ENCODE assay signal across 20 cellular contexts in the genomic region with DNA sequence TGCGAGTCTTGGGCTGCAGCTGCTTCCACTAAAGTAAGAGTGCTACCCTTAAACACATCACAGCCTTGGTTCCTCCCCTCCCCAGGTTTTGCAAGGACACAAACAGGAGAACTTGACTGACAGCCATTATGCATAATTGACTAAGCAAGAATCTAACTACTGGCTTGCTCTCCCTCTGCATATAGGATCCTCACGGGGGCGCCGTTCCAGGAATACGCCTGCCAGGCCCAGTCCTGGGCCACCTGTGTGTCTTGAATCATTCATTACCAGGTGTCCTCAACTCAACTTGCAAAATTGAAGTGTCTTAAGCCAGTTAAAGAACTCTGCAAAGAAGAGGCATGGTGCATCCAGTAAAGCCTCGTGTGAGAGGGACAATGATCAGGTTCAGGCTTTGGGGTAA.
A peak's percentile ranks its signal among the peaks of the same experiment; 100 is the strongest.
DNase-seq lines count a peak whose midpoint lies in the region; ATAC-seq, FAIRE-seq and TF ChIP-seq lines count a peak whose summit lies in the region.
"Had no signal": no experiment of that assay in that cellular context is flagged by ENCODE, and none has a peak within 500 bp of the region (broad histone marks: within the 10 kb centered on the region; RNA-seq: fewer than 3 reads in every experiment).

No MANE protein-coding gene starts in this region.

- no peak for TF ChIP-seq POLR2A in H1 (IDR thresholded peaks at IDR 0.05; ENCODE audit: control extremely low read depth in 1 of 2, low read depth in 2 of 2, low read length in 2 of 2)

- H3K14ac ChIP-seq in H1 (ENCODE audit: insufficient read length) = no peak overlapping the region

- no peak overlapping the region for H3K56ac ChIP-seq in H1 (replicated peaks; ENCODE audit: insufficient read length, low read depth, low read length)

- no peaks in the 10 kb centered on the region for H3K23me2 ChIP-seq in H1 (ENCODE audit: low read depth, low read length)

- no peak overlapping the region for H2BK15ac ChIP-seq in H1 (ENCODE audit: low read length)

- H3K4me2 ChIP-seq in GM23338 (no peak overlapping the region), OCI-LY3 (ENCODE audit: low read length) (no peak overlapping the region), H1 (ENCODE audit: insufficient read depth in 1 of 2, low read depth in 2 of 2, low read length in 2 of 2) (no peak overlapping the region), neural progenitor cell (no peak overlapping the region)

- H4K91ac ChIP-seq in H1 (replicated peaks; ENCODE audit: insufficient read length, low read length) = no peak overlapping the region

- no peak overlapping the region for H4K8ac ChIP-seq in H1 (ENCODE audit: extremely low read depth, insufficient read depth, low read length)

- no peak overlapping the region for H4K5ac ChIP-seq in H1 (ENCODE audit: insufficient read length, low read depth, low read length)

- ATAC-seq in GM23338 = peak; percentile 50; the same call in 2 of the 3 replicates
- ATAC-seq: GM12878 had no signal

- H2BK5ac ChIP-seq in H1 (ENCODE audit: low read depth, low read length) = no peak overlapping the region

- no peak overlapping the region for H2BK12ac ChIP-seq in H1 (ENCODE audit: low read depth, low read length)

- peak in 1 of 2 experiments; percentile 38; a peak in 2 of 4 replicates for TF ChIP-seq RAD21 in H1 (IDR thresholded peaks at IDR 0.05 in 1 of 2, conservative IDR thresholded peaks at IDR 0.05 in 1 of 2; ENCODE audit: low read depth in 2 of 2, low read length in 2 of 2)

- no peak overlapping the region for H2BK20ac ChIP-seq in H1 (ENCODE audit: low read length)

- FAIRE-seq in H1 (lab: Jason Lieb, UNC) = peak; percentile 36
- FAIRE-seq: GM12878 had no signal

- no peaks in the 10 kb centered on the region for H3K9me3 Mint-ChIP-seq in GM23338
- H3K9me3 Mint-ChIP-seq in neural progenitor cell = no peaks in the 10 kb centered on the region

- H3K27ac Mint-ChIP-seq in GM23338 (no peak overlapping the region), neural progenitor cell (no peak overlapping the region)
- H3K27ac Mint-ChIP-seq: CD4-positive, CD25-positive, alpha-beta regulatory T cell had no signal

- no peaks in the 10 kb centered on the region for H3K79me2 ChIP-seq in GM23338 (replicated peaks; ENCODE audit: insufficient read depth)
- no peaks in the 10 kb centered on the region for H3K79me2 ChIP-seq in OCI-LY3 (ENCODE audit: low read length)
- no peaks in the 10 kb centered on the region for H3K79me2 ChIP-seq in H1 (ENCODE audit: control insufficient read depth in 1 of 2, insufficient read depth in 2 of 2, low read length in 2 of 2)
- no peaks in the 10 kb centered on the region for H3K79me2 ChIP-seq in neural progenitor cell (ENCODE audit: low read depth)

- peaks cover 5% of the 10 kb centered on the region; the same call in 1 of the 3 replicates for H3K4me1 Mint-ChIP-seq in GM23338
- no peaks in the 10 kb centered on the region for H3K4me1 Mint-ChIP-seq in neural progenitor cell
- H3K4me1 Mint-ChIP-seq: CD4-positive, CD25-positive, alpha-beta regulatory T cell had no signal

- peak; percentile 45 for DNase-seq in GM23338 (ENCODE audit: low spot score)
- DNase-seq in H1 (ENCODE audit: low read depth in 1 of 2, low spot score in 2 of 2) = no peak
- DNase-seq in neural progenitor cell (ENCODE audit: low spot score) = no peak
- no peak for DNase-seq in DMS79 treated with DMSO at 0.1 percent for 48 hours (lab: John Stamatoyannopoulos, UW)
- DNase-seq in RWPE1 (ENCODE audit: low spot score) = no peak
- DNase-seq in NCI-H69 (lab: John Stamatoyannopoulos, UW) = no peak
- DNase-seq: BE2C; CD4-positive, CD25-positive, alpha-beta regulatory T cell; MG63; NCI-H1048; NCI-H1417 treated with DMSO at 0.1 percent for 48 hours; NCI-H187; NCI-H510A; NCI-H774; NK-92 treated with Interleukin-12 subunit alpha and Interleukin-12 subunit beta, amount 100 ng/mL, for 24 hours; SHP77; SW 1271 had no signal

- H2AK5ac ChIP-seq in H1 (ENCODE audit: low read depth, low read length) = no peak overlapping the region

- H3K9me2 ChIP-seq in GM23338 (ENCODE audit: insufficient read depth) = peaks cover 9% of the 10 kb centered on the region; the same call in 1 of the 2 replicates

- no peak overlapping the region for H3K4me3 Mint-ChIP-seq in GM23338
- H3K4me3 Mint-ChIP-seq in neural progenitor cell = no peak overlapping the region
- H3K4me3 Mint-ChIP-seq: CD4-positive, CD25-positive, alpha-beta regulatory T cell had no signal

- no peaks in the 10 kb centered on the region for H4K20me1 ChIP-seq in GM23338 (replicated peaks; ENCODE audit: insufficient read depth)
- H4K20me1 ChIP-seq in OCI-LY3 (ENCODE audit: insufficient read depth, low read length) = no peaks in the 10 kb centered on the region
- no peaks in the 10 kb centered on the region for H4K20me1 ChIP-seq in H1 (replicated peaks in 1 of 2; ENCODE audit: control insufficient read depth in 1 of 2, insufficient read depth in 2 of 2, low read length in 2 of 2)
- no peaks in the 10 kb centered on the region for H4K20me1 ChIP-seq in neural progenitor cell (ENCODE audit: low read depth)

- TF ChIP-seq CTCF in GM23338 (conservative IDR thresholded peaks at IDR 0.05; ENCODE audit: low read depth in 2 of 2) (peak; percentile 54 to 64), OCI-LY3 (IDR thresholded peaks at IDR 0.05; ENCODE audit: low read depth, low read length) (0 out of 2 replicates have a peak, but pooled peaks have one; percentile 5), H1 (IDR thresholded peaks at IDR 0.05; ENCODE audit: control extremely low read depth in 1 of 3, insufficient read depth in 1 of 3, low read depth in 1 of 3, low read length in 3 of 3) (peak; percentile 27 to 55 (median 42); a peak in 3 of 4 replicates), neural progenitor cell (IDR thresholded peaks at IDR 0.05) (peak; percentile 21), RWPE1 (conservative IDR thresholded peaks at IDR 0.05; ENCODE audit: low read depth) (no peak)

- H3K36me3 ChIP-seq in GM23338 (ENCODE audit: insufficient read depth) = no peaks in the 10 kb centered on the region
- H3K36me3 ChIP-seq in OCI-LY3 (replicated peaks; ENCODE audit: low read depth, low read length) = no peaks in the 10 kb centered on the region
- no peaks in the 10 kb centered on the region for H3K36me3 ChIP-seq in H1 (ENCODE audit: control insufficient read depth in 2 of 4, insufficient read depth in 4 of 4, low read length in 3 of 4)
- H3K36me3 ChIP-seq in neural progenitor cell = no peaks in the 10 kb centered on the region
- H3K36me3 ChIP-seq: BE2C, MG63 had no signal

- H3K4me3 ChIP-seq in GM23338 (no peak overlapping the region), OCI-LY3 (ENCODE audit: low read length) (no peak overlapping the region), H1 (ENCODE audit: extremely low read depth in 1 of 4, insufficient read depth in 2 of 4, low read depth in 3 of 4, low read length in 4 of 4) (no peak overlapping the region), neural progenitor cell (no peak overlapping the region)
- H3K4me3 ChIP-seq: GM12878, MG63, SK-N-MC had no signal

- no peak overlapping the region for H3K23ac ChIP-seq in H1 (ENCODE audit: insufficient read length)

- H3K27me3 ChIP-seq in GM23338 (ENCODE audit: insufficient read depth) = no peaks in the 10 kb centered on the region
- H3K27me3 ChIP-seq in OCI-LY3 (ENCODE audit: low read depth, low read length) = no peaks in the 10 kb centered on the region
- no peaks in the 10 kb centered on the region for H3K27me3 ChIP-seq in H1 (replicated peaks in 1 of 4; ENCODE audit: control insufficient read depth in 3 of 4, extremely low read depth in 1 of 4, insufficient read depth in 3 of 4, low read length in 3 of 4)
- no peaks in the 10 kb centered on the region for H3K27me3 ChIP-seq in neural progenitor cell
- H3K27me3 ChIP-seq: BE2C, MG63 had no signal

- POLR2A ChIA-PET in H1 (lab: Charles Lee; ENCODE audit: partially characterized antibody) (no interaction called here), RWPE1 (lab: Yijun Ruan, JAX; ENCODE audit: low non-redundant PET) (no interaction called here)

- H2AFZ ChIP-seq in GM23338 (no peak overlapping the region), OCI-LY3 (ENCODE audit: low read depth, low read length) (no peak overlapping the region), H1 (ENCODE audit: low read length) (peak overlapping the region; percentile 20; the same call in 1 of the 2 replicates), neural progenitor cell (replicated peaks) (no peak overlapping the region)

- TF ChIP-seq EP300 in H1 (IDR thresholded peaks at IDR 0.05; ENCODE audit: borderline replicate concordance in 1 of 2, low read depth in 2 of 2, low read length in 2 of 2) = no peak

- H3K36me3 Mint-ChIP-seq in GM23338 (ENCODE audit: low read depth) (no peaks in the 10 kb centered on the region), neural progenitor cell (no peaks in the 10 kb centered on the region)
- H3K36me3 Mint-ChIP-seq: CD4-positive, CD25-positive, alpha-beta regulatory T cell had no signal

- no peaks in the 10 kb centered on the region for H3F3A ChIP-seq in GM23338 (replicated peaks; ENCODE audit: low read depth)
- no peaks in the 10 kb centered on the region for H3F3A ChIP-seq in neural progenitor cell (ENCODE audit: low read depth)

- H3K9ac ChIP-seq in OCI-LY3 (ENCODE audit: low read length) = no peak overlapping the region
- H3K9ac ChIP-seq in H1 (replicated peaks in 1 of 4; ENCODE audit: extremely low read depth in 1 of 4, low read depth in 3 of 4, low read length in 3 of 4) = no peak overlapping the region
- H3K9ac ChIP-seq in neural progenitor cell = no peak overlapping the region

- no peak overlapping the region for H3K27ac ChIP-seq in GM23338 (ENCODE audit: low read depth)
- no peak overlapping the region for H3K27ac ChIP-seq in OCI-LY3 (ENCODE audit: low read length)
- H3K27ac ChIP-seq in H1 (ENCODE audit: low read depth, low read length) = no peak overlapping the region
- no peak overlapping the region for H3K27ac ChIP-seq in neural progenitor cell
- no peak overlapping the region for H3K27ac ChIP-seq in RWPE1
- H3K27ac ChIP-seq: SK-N-MC had no signal

- H3K4me1 ChIP-seq in GM23338 (ENCODE audit: insufficient read depth) (no peaks in the 10 kb centered on the region), OCI-LY3 (ENCODE audit: low read length) (no peaks in the 10 kb centered on the region), H1 (replicated peaks in 1 of 4; ENCODE audit: control insufficient read depth in 3 of 4, insufficient read depth in 4 of 4, low read length in 3 of 4) (no peaks in the 10 kb centered on the region), neural progenitor cell (no peaks in the 10 kb centered on the region)
- H3K4me1 ChIP-seq: BE2C had no signal

- no peak overlapping the region for H2BK120ac ChIP-seq in H1 (replicated peaks; ENCODE audit: low read depth, low read length)

- 90% methylated on average over 6 of the region's 6 CpGs; no CpG with 5 or more reads in 1 of the 2 experiments for WGBS in H1 (ENCODE audit: extremely low coverage in 1 of 2, insufficient coverage in 1 of 2, insufficient read length in 1 of 2, insufficient replicate concordance in 2 of 2, low coverage in 1 of 2, low lambda C conversion rate in 2 of 2, missing lambda C conversion rate in 1 of 2), 2 experiments

- H3K27me3 Mint-ChIP-seq in GM23338 (ENCODE audit: insufficient read depth, low read depth, poor library complexity) = no peaks in the 10 kb centered on the region
- no peaks in the 10 kb centered on the region for H3K27me3 Mint-ChIP-seq in neural progenitor cell (ENCODE audit: insufficient read depth, low read depth)
- H3K27me3 Mint-ChIP-seq: CD4-positive, CD25-positive, alpha-beta regulatory T cell had no signal

- H3K79me1 ChIP-seq in H1 (ENCODE audit: low read depth, low read length) = no peaks in the 10 kb centered on the region

- no peak overlapping the region for H3K4ac ChIP-seq in H1 (replicated peaks; ENCODE audit: insufficient read length, low read depth, low read length)

- H3K18ac ChIP-seq in H1 (ENCODE audit: extremely low read depth, low read length) = no peak overlapping the region

- CTCF ChIA-PET in H1 (lab: Charles Lee; ENCODE audit: partially characterized antibody) (interaction anchor here (0.6 to 1.7 kb wide), 13 partner anchors 9 to 195 kb away, joined by 3 to 9 read pairs (median 3); no protein-coding TSS in a partner anchor), RWPE1 (lab: Yijun Ruan, JAX) (no interaction called here)

- H3K9me3 ChIP-seq in OCI-LY3 (ENCODE audit: insufficient read depth, low read length) (no peaks in the 10 kb centered on the region), H1 (ENCODE audit: insufficient read depth in 2 of 2, low read depth in 1 of 2, low read length in 1 of 2) (no peaks in the 10 kb centered on the region), neural progenitor cell (ENCODE audit: low read depth) (no peaks in the 10 kb centered on the region)
- H3K9me3 ChIP-seq: BE2C, MG63 had no signal
